Comparison of ENCODE assay signal across 1 cellular context in genomic region chr1:29689372-29690030, GRCh38.
TF ChIP-seq lines count a peak whose summit lies in the region.

No MANE protein-coding gene starts in this region.

TF ChIP-seq in SK-N-SH treated with all-trans-retinoic acid at 6 μM for 48 hours, 23 proteins besides CTCF, POLR2A, EP300 and RAD21 (continued from another document):
- TF ChIP-seq TSHZ2 (CRISPR knock-in tag; IDR thresholded peaks at IDR 0.05) (no peak), GLIS3 (CRISPR knock-in tag; IDR thresholded peaks at IDR 0.05) (no peak), PATZ1 (CRISPR knock-in tag; IDR thresholded peaks at IDR 0.05; ENCODE audit: borderline replicate concordance) (no peak), CSDC2 (CRISPR knock-in tag; IDR thresholded peaks at IDR 0.05) (no peak), OSR1 (CRISPR knock-in tag; IDR thresholded peaks at IDR 0.05) (no peak), PPARA (CRISPR knock-in tag; IDR thresholded peaks at IDR 0.05; ENCODE audit: borderline replicate concordance) (no peak), ARNTL (CRISPR knock-in tag; IDR thresholded peaks at IDR 0.05; ENCODE audit: borderline replicate concordance, low read depth) (no peak), ISL1 (CRISPR knock-in tag; IDR thresholded peaks at IDR 0.05) (no peak)
